Comparison of ENCODE assay signal across 14 cellular contexts in genomic region chr4:15234585-15235126, GRCh38.
A peak's percentile ranks its signal among the peaks of the same experiment; 100 is the strongest.
DNase-seq lines count a peak whose midpoint lies in the region; ATAC-seq and TF ChIP-seq lines count a peak whose summit lies in the region.
"Had no signal": no experiment of that assay in that cellular context is flagged by ENCODE, and none has a peak within 500 bp of the region (broad histone marks: within the 10 kb centered on the region; RNA-seq: fewer than 3 reads in every experiment).

No MANE protein-coding gene starts in this region.

- H3K4me3 ChIP-seq in CD4-positive, CD25-positive, alpha-beta regulatory T cell (ENCODE audit: low read depth, low read length): no peak overlapping the region
- H3K4me3 ChIP-seq in PC-3 (ENCODE audit: low read length): peak overlapping the region; percentile 32; the same call in 1 of the 2 replicates

- H3K9me3 Mint-ChIP-seq in CD4-positive, CD25-positive, alpha-beta regulatory T cell: peaks cover 0 to 1% (median 0%) of the 10 kb centered on the region in 7 donors
- no peaks in the 10 kb centered on the region for H3K9me3 Mint-ChIP-seq in activated CD4-positive, alpha-beta T cell treated with anti-CD3 and anti-CD28 coated beads for 36 hours (ENCODE audit: low read depth)

- H4K20me1 ChIP-seq in PC-3 (ENCODE audit: low read length): no peaks in the 10 kb centered on the region

- H3K9ac ChIP-seq in PC-3 (ENCODE audit: low read length): peak overlapping the region; percentile 63
- H3K9ac ChIP-seq: parathyroid adenoma had no signal

- no peak for DNase-seq in CD4-positive, CD25-positive, alpha-beta regulatory T cell
- DNase-seq in PC-3 (peak; percentile 91), dedifferentiated amniotic fluid mesenchymal stem cell (ENCODE audit: extremely low spot score) (peak; percentile 91), non-pigmented ciliary epithelial cell (ENCODE audit: low read depth) (peak; percentile 87), NCI-H774 (lab: John Stamatoyannopoulos, UW) (no peak), AML-193 (lab: John Stamatoyannopoulos, UW) (no peak), DMS53 (lab: John Stamatoyannopoulos, UW) (no peak)
- no peak for DNase-seq in activated CD4-positive, alpha-beta T cell treated with anti-CD3 and anti-CD28 coated beads for 36 hours
- DNase-seq: activated CD4-positive, alpha-beta T cell treated with anti-CD3 and anti-CD28 coated beads for 4 hours; anterior cingulate cortex; hippocampal formation; Karpas-422; NK-92 treated with Interleukin-12 subunit alpha and Interleukin-12 subunit beta, amount 100 ng/mL, for 24 hours had no signal

- peak overlapping the region; percentile 74 for H3K4me2 ChIP-seq in PC-3 (ENCODE audit: low read length)

- H3K27ac Mint-ChIP-seq in CD4-positive, CD25-positive, alpha-beta regulatory T cell: peak overlapping the region in 2 of 3 donors; percentile 63 to 78
- H3K27ac Mint-ChIP-seq in activated CD4-positive, alpha-beta T cell treated with anti-CD3 and anti-CD28 coated beads for 36 hours: no peak overlapping the region

- H3K36me3 ChIP-seq in CD4-positive, CD25-positive, alpha-beta regulatory T cell (ENCODE audit: control insufficient read depth, insufficient read depth, low read length): no peaks in the 10 kb centered on the region
- H3K36me3 ChIP-seq in PC-3 (ENCODE audit: low read depth, low read length): no peaks in the 10 kb centered on the region; the same call in 1 of the 2 replicates

- H3K27ac ChIP-seq in CD4-positive, CD25-positive, alpha-beta regulatory T cell (ENCODE audit: insufficient read depth, low read length, poor library complexity, severe bottlenecking): no peak overlapping the region
- H3K27ac ChIP-seq in PC-3 (ENCODE audit: low read length): peak overlapping the region; percentile 92
- H3K27ac ChIP-seq: parathyroid adenoma had no signal

- CTCF ChIA-PET in PC-3 (lab: Charles Lee): no interaction called here
- CTCF ChIA-PET in activated CD4-positive, alpha-beta T cell treated with anti-CD3 and anti-CD28 coated beads for 36 hours (lab: Charles Lee): interaction anchor here (0.7 kb wide), 2 partner anchors 30 to 596 kb away, joined by 3 to 4 read pairs; no protein-coding TSS in a partner anchor

- no peak overlapping the region for H3K4me3 Mint-ChIP-seq in CD4-positive, CD25-positive, alpha-beta regulatory T cell
- no peak overlapping the region for H3K4me3 Mint-ChIP-seq in activated CD4-positive, alpha-beta T cell treated with anti-CD3 and anti-CD28 coated beads for 36 hours

- TF ChIP-seq CTCF in PC-3 (conservative IDR thresholded peaks at IDR 0.05; ENCODE audit: low read depth, low read length): no peak

- intact Hi-C loops in PC-3 (cut with micrococcal nuclease): loop anchor here (5.0 kb wide), 1 partner anchor 68 kb away; no protein-coding TSS in a partner anchor
- intact Hi-C loops in activated CD4-positive, alpha-beta T cell treated with anti-CD3 and anti-CD28 coated beads for 36 hours (cut with DNase I, micrococcal nuclease): loop anchor here in 1 of 2 experiments (5.0 kb wide), 2 partner anchors 232 to 538 kb away; partner anchors contain the start of gene CPEB2

- no peak for ATAC-seq in CD4-positive, CD25-positive, alpha-beta regulatory T cell (ENCODE audit: low read depth in 2 of 2)
- peak; percentile 83 for ATAC-seq in PC-3
- ATAC-seq in activated CD4-positive, alpha-beta T cell treated with anti-CD3 and anti-CD28 coated beads for 36 hours: no peak

- no peaks in the 10 kb centered on the region for H3K9me3 ChIP-seq in CD4-positive, CD25-positive, alpha-beta regulatory T cell (ENCODE audit: control insufficient read depth in 2 of 2, low read length in 2 of 2)
- H3K9me3 ChIP-seq in PC-3 (ENCODE audit: low read length): no peaks in the 10 kb centered on the region

- POLR2A ChIA-PET in PC-3 (lab: Charles Lee; ENCODE audit: unreplicated experiment): no interaction called here
- POLR2A ChIA-PET in activated CD4-positive, alpha-beta T cell treated with anti-CD3 and anti-CD28 coated beads for 36 hours (lab: Charles Lee): no interaction called here

- H3K9me2 ChIP-seq in PC-3 (replicated peaks; ENCODE audit: low read length): no peaks in the 10 kb centered on the region

- H3K79me2 ChIP-seq in PC-3 (ENCODE audit: low read length): no peaks in the 10 kb centered on the region
- H3K79me2 ChIP-seq: parathyroid adenoma had no signal

- no peaks in the 10 kb centered on the region for H3K27me3 Mint-ChIP-seq in CD4-positive, CD25-positive, alpha-beta regulatory T cell
- no peaks in the 10 kb centered on the region for H3K27me3 Mint-ChIP-seq in activated CD4-positive, alpha-beta T cell treated with anti-CD3 and anti-CD28 coated beads for 36 hours

- no peaks in the 10 kb centered on the region for H3K27me3 ChIP-seq in CD4-positive, CD25-positive, alpha-beta regulatory T cell (ENCODE audit: control insufficient read depth, insufficient read depth, low read length)
- H3K27me3 ChIP-seq in PC-3 (ENCODE audit: low read length): no peaks in the 10 kb centered on the region

- BruUV-seq in PC-3 (replicated peaks; lab: Mats Ljungman, UMichigan): no TSS peak

- peaks cover 15% of the 10 kb centered on the region for H3K4me1 ChIP-seq in CD4-positive, CD25-positive, alpha-beta regulatory T cell (ENCODE audit: control insufficient read depth, insufficient read depth, low read length, poor library complexity, severe bottlenecking)
- H3K4me1 ChIP-seq in PC-3 (ENCODE audit: insufficient read depth, low read length): peaks cover 19% of the 10 kb centered on the region

- H3K4me1 Mint-ChIP-seq in CD4-positive, CD25-positive, alpha-beta regulatory T cell: peaks cover 11 to 30% (median 15%) of the 10 kb centered on the region in 4 donors
- peaks cover 31% of the 10 kb centered on the region for H3K4me1 Mint-ChIP-seq in activated CD4-positive, alpha-beta T cell treated with anti-CD3 and anti-CD28 coated beads for 36 hours

- H3F3A ChIP-seq in PC-3 (ENCODE audit: low read length, unreplicated experiment): peaks cover 2% of the 10 kb centered on the region

- H2AFZ ChIP-seq in PC-3 (ENCODE audit: low read length): no peak overlapping the region
- H2AFZ ChIP-seq: parathyroid adenoma had no signal

- H3K36me3 Mint-ChIP-seq in CD4-positive, CD25-positive, alpha-beta regulatory T cell: no peaks in the 10 kb centered on the region
- H3K36me3 Mint-ChIP-seq in activated CD4-positive, alpha-beta T cell treated with anti-CD3 and anti-CD28 coated beads for 36 hours (ENCODE audit: low read depth): no peaks in the 10 kb centered on the region

Comparison
In these comparisons a context has a peak if more than half of its experiments do, and no peak if none do; other contexts are left out.
1. DNase-seq: peak in PC-3 (single experiment), dedifferentiated amniotic fluid mesenchymal stem cell (single experiment) and non-pigmented ciliary epithelial cell (single experiment); none in CD4-positive, CD25-positive, alpha-beta regulatory T cell (0 of 3), NCI-H774 (single experiment), AML-193 (0 of 2), activated CD4-positive, alpha-beta T cell treated with anti-CD3 and anti-CD28 coated beads for 36 hours (single experiment) and DMS53 (single experiment).